In the genomic region with DNA sequence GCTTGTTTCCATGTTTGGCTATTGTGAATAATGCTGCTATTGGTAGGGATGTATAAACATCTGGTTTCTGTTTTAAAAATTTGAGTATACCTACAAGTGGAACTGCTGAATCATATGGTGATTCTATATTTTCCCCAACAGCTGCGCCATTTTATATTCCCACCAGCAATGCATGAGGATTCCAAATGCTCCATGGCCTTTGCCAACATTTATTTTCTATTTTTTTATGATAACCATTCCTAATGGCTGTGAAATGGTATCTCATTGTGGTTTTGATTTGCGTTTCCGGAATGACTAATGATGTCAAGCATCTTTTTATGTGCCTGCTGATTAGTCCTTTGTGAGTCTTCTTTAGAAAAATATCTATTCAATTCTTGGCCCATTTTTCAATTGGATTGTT, we compare ENCODE assay signal across 1 cellular context.
TF ChIP-seq lines count a peak whose summit lies in the region.

No MANE protein-coding gene starts in this region.

TF ChIP-seq in IMR-90, 13 proteins besides CTCF, POLR2A, EP300 and RAD21:
- no peak for TF ChIP-seq RFX5 (IDR thresholded peaks at IDR 0.05; ENCODE audit: low read depth, low read length)
- TF ChIP-seq, protein P1, sequence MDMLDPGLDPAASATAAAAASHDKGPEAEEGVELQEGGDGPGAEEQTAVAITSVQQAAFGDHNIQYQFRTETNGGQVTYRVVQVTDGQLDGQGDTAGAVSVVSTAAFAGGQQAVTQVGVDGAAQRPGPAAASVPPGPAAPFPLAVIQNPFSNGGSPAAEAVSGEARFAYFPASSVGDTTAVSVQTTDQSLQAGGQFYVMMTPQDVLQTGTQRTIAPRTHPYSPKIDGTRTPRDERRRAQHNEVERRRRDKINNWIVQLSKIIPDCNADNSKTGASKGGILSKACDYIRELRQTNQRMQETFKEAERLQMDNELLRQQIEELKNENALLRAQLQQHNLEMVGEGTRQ (IDR thresholded peaks at IDR 0.05; ENCODE audit: low read depth, low read length) = no peak
- no peak for TF ChIP-seq CEBPB (IDR thresholded peaks at IDR 0.05; ENCODE audit: low read depth, low read length)
- no peak for TF ChIP-seq MAFK (IDR thresholded peaks at IDR 0.05; ENCODE audit: low read depth, low read length)
- no peak for TF ChIP-seq MAZ (IDR thresholded peaks at IDR 0.05; ENCODE audit: borderline replicate concordance, low read depth, low read length)
- TF ChIP-seq BHLHE40 (IDR thresholded peaks at IDR 0.05; ENCODE audit: low read depth, low read length) = no peak
- TF ChIP-seq NFE2L2 (IDR thresholded peaks at IDR 0.05; ENCODE audit: low read depth, low read length) = no peak
- TF ChIP-seq, protein P2, sequence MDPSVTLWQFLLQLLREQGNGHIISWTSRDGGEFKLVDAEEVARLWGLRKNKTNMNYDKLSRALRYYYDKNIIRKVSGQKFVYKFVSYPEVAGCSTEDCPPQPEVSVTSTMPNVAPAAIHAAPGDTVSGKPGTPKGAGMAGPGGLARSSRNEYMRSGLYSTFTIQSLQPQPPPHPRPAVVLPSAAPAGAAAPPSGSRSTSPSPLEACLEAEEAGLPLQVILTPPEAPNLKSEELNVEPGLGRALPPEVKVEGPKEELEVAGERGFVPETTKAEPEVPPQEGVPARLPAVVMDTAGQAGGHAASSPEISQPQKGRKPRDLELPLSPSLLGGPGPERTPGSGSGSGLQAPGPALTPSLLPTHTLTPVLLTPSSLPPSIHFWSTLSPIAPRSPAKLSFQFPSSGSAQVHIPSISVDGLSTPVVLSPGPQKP (IDR thresholded peaks at IDR 0.05; ENCODE audit: borderline replicate concordance, low read depth, low read length) = no peak
- TF ChIP-seq RCOR1 (IDR thresholded peaks at IDR 0.05; ENCODE audit: insufficient replicate concordance, low read length) = no peak
- TF ChIP-seq CHD1 (IDR thresholded peaks at IDR 0.05; ENCODE audit: low read depth, low read length) = no peak
- no peak for TF ChIP-seq MXI1 (IDR thresholded peaks at IDR 0.05; ENCODE audit: borderline replicate concordance, low read depth, low read length)
- no peak for TF ChIP-seq SMC3 (IDR thresholded peaks at IDR 0.05; ENCODE audit: low read depth, low read length)
- TF ChIP-seq FOS (IDR thresholded peaks at IDR 0.05; ENCODE audit: low read depth, low read length) = no peak
